1 cellular context compared by ENCODE assay signal in the genomic region with DNA sequence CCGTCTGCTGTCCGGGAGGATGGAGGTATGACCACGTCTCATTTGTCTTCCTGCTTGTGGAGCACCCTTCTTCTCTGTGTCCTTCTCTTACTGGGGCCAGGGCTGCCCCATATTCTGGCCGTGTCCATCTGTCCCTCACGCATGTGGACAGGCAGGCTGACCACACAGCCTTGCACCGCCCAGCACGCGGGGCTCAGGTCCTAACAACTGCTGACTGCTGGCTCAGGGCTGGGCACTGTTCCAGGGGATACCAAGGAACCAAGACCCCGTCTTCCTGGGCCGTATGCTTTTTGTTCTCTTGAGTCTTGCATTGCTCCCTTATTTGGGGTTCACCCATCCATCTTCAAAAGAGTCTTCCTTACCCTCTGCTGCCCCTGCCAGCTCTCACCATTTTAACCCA.
TF ChIP-seq lines count a peak whose summit lies in the region.

No MANE protein-coding gene starts in this region.

TF ChIP-seq in IMR-90, 13 proteins besides CTCF, POLR2A, EP300 and RAD21:
- TF ChIP-seq SMC3 (IDR thresholded peaks at IDR 0.05; ENCODE audit: low read depth, low read length) (no peak), MXI1 (IDR thresholded peaks at IDR 0.05; ENCODE audit: borderline replicate concordance, low read depth, low read length) (no peak), BHLHE40 (IDR thresholded peaks at IDR 0.05; ENCODE audit: low read depth, low read length) (no peak), MAZ (IDR thresholded peaks at IDR 0.05; ENCODE audit: borderline replicate concordance, low read depth, low read length) (no peak), USF2 (IDR thresholded peaks at IDR 0.05; ENCODE audit: low read depth, low read length) (no peak), NFE2L2 (IDR thresholded peaks at IDR 0.05; ENCODE audit: low read depth, low read length) (no peak), MAFK (IDR thresholded peaks at IDR 0.05; ENCODE audit: low read depth, low read length) (no peak)
